3 cellular contexts compared by ENCODE assay signal in genomic region chr3:174931969-174932368, GRCh38.
TF ChIP-seq lines count a peak whose summit lies in the region.

No MANE protein-coding gene starts in this region.

TF ChIP-seq in SK-N-SH, 30 proteins besides CTCF, POLR2A, EP300 and RAD21 (continued from another document):
- TF ChIP-seq FOXJ3 (CRISPR knock-in tag; IDR thresholded peaks at IDR 0.05) = no peak
- TF ChIP-seq TAF1 (IDR thresholded peaks at IDR 0.05; ENCODE audit: borderline replicate concordance, low read depth, low read length) = no peak
- TF ChIP-seq SIN3A (IDR thresholded peaks at IDR 0.05; ENCODE audit: borderline replicate concordance, low read depth, low read length) = no peak
- no peak for TF ChIP-seq JUND (IDR thresholded peaks at IDR 0.05)

TF ChIP-seq in SK-N-SH treated with all-trans-retinoic acid at 6 μM for 48 hours, 23 proteins besides CTCF, POLR2A, EP300 and RAD21:
- TF ChIP-seq PATZ1 (CRISPR knock-in tag; IDR thresholded peaks at IDR 0.05; ENCODE audit: borderline replicate concordance) (no peak), ARNTL (CRISPR knock-in tag; IDR thresholded peaks at IDR 0.05; ENCODE audit: borderline replicate concordance, low read depth) (no peak), ZNF565 (CRISPR knock-in tag; conservative IDR thresholded peaks at IDR 0.05; ENCODE audit: low read depth) (no peak), ZNF70 (CRISPR knock-in tag; IDR thresholded peaks at IDR 0.05) (no peak), RARB (CRISPR knock-in tag; IDR thresholded peaks at IDR 0.05) (no peak), GLIS3 (CRISPR knock-in tag; IDR thresholded peaks at IDR 0.05) (no peak), ZC3H10 (CRISPR knock-in tag; IDR thresholded peaks at IDR 0.05) (no peak), ISL1 (CRISPR knock-in tag; IDR thresholded peaks at IDR 0.05) (no peak), ZFP30 (CRISPR knock-in tag; IDR thresholded peaks at IDR 0.05) (no peak), ESRRG (CRISPR knock-in tag; IDR thresholded peaks at IDR 0.05) (no peak), CSDC2 (CRISPR knock-in tag; IDR thresholded peaks at IDR 0.05) (no peak), PPARA (CRISPR knock-in tag; IDR thresholded peaks at IDR 0.05; ENCODE audit: borderline replicate concordance) (no peak), ZNF8 (CRISPR knock-in tag; IDR thresholded peaks at IDR 0.05) (no peak), TCF4 (CRISPR knock-in tag; IDR thresholded peaks at IDR 0.05; ENCODE audit: borderline replicate concordance) (no peak), POU6F1 (CRISPR knock-in tag; IDR thresholded peaks at IDR 0.05; ENCODE audit: borderline replicate concordance, low read depth) (no peak), ZFP3 (CRISPR knock-in tag; IDR thresholded peaks at IDR 0.05) (no peak), BACH2 (CRISPR knock-in tag; IDR thresholded peaks at IDR 0.05; ENCODE audit: borderline replicate concordance) (no peak)
- TF ChIP-seq, protein P1, sequence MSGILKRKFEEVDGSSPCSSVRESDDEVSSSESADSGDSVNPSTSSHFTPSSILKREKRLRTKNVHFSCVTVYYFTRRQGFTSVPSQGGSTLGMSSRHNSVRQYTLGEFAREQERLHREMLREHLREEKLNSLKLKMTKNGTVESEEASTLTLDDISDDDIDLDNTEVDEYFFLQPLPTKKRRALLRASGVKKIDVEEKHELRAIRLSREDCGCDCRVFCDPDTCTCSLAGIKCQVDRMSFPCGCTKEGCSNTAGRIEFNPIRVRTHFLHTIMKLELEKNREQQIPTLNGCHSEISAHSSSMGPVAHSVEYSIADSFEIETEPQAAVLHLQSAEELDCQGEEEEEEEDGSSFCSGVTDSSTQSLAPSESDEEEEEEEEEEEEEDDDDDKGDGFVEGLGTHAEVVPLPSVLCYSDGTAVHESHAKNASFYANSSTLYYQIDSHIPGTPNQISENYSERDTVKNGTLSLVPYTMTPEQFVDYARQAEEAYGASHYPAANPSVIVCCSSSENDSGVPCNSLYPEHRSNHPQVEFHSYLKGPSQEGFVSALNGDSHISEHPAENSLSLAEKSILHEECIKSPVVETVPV (CRISPR knock-in tag; IDR thresholded peaks at IDR 0.05) = no peak
- TF ChIP-seq, protein P2, sequence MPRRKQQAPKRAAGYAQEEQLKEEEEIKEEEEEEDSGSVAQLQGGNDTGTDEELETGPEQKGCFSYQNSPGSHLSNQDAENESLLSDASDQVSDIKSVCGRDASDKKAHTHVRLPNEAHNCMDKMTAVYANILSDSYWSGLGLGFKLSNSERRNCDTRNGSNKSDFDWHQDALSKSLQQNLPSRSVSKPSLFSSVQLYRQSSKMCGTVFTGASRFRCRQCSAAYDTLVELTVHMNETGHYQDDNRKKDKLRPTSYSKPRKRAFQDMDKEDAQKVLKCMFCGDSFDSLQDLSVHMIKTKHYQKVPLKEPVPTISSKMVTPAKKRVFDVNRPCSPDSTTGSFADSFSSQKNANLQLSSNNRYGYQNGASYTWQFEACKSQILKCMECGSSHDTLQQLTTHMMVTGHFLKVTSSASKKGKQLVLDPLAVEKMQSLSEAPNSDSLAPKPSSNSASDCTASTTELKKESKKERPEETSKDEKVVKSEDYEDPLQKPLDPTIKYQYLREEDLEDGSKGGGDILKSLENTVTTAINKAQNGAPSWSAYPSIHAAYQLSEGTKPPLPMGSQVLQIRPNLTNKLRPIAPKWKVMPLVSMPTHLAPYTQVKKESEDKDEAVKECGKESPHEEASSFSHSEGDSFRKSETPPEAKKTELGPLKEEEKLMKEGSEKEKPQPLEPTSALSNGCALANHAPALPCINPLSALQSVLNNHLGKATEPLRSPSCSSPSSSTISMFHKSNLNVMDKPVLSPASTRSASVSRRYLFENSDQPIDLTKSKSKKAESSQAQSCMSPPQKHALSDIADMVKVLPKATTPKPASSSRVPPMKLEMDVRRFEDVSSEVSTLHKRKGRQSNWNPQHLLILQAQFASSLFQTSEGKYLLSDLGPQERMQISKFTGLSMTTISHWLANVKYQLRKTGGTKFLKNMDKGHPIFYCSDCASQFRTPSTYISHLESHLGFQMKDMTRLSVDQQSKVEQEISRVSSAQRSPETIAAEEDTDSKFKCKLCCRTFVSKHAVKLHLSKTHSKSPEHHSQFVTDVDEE (CRISPR knock-in tag; IDR thresholded peaks at IDR 0.05) = no peak

TF ChIP-seq in IMR-90, 13 proteins besides CTCF, POLR2A, EP300 and RAD21 (continued from another document):
- TF ChIP-seq, protein P3, sequence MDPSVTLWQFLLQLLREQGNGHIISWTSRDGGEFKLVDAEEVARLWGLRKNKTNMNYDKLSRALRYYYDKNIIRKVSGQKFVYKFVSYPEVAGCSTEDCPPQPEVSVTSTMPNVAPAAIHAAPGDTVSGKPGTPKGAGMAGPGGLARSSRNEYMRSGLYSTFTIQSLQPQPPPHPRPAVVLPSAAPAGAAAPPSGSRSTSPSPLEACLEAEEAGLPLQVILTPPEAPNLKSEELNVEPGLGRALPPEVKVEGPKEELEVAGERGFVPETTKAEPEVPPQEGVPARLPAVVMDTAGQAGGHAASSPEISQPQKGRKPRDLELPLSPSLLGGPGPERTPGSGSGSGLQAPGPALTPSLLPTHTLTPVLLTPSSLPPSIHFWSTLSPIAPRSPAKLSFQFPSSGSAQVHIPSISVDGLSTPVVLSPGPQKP (IDR thresholded peaks at IDR 0.05; ENCODE audit: borderline replicate concordance, low read depth, low read length) = no peak
- no peak for TF ChIP-seq BHLHE40 (IDR thresholded peaks at IDR 0.05; ENCODE audit: low read depth, low read length)
TF ChIP-seq in IMR-90: peak in this region for 0.
